Comparison of ENCODE assay signal across 1 cellular context in genomic region chr11:105821366-105821765, GRCh38.
TF ChIP-seq lines count a peak whose summit lies in the region.

No MANE protein-coding gene starts in this region.

TF ChIP-seq in WTC11, 78 proteins besides CTCF, POLR2A, EP300 and RAD21:
- TF ChIP-seq ZNF423 (CRISPR knock-in tag; IDR thresholded peaks at IDR 0.05) (no peak), PREB (CRISPR knock-in tag; IDR thresholded peaks at IDR 0.05; ENCODE audit: borderline replicate concordance) (no peak), USF2 (CRISPR knock-in tag; IDR thresholded peaks at IDR 0.05) (peak; percentile 19; the same call in 1 of the 2 replicates)
TF ChIP-seq in WTC11: peak in this region for 1.
